ENCODE assay signal across 12 cellular contexts in genomic region chr12:111387747-111388365, GRCh38.
"Had no signal": no experiment of that assay in that cellular context is flagged by ENCODE, and none has a peak within 500 bp of the region (broad histone marks: within the 10 kb centered on the region; RNA-seq: fewer than 3 reads in every experiment).

No MANE protein-coding gene starts in this region.

- H3K36me3 ChIP-seq: brain microvascular endothelial cell, heart left ventricle, left ventricle myocardium inferior, sigmoid colon had no signal

- H3K27me3 ChIP-seq: brain microvascular endothelial cell, heart left ventricle had no signal

- H3K4me1 ChIP-seq: left ventricle myocardium inferior, sigmoid colon had no signal

- H3K27ac ChIP-seq: brain microvascular endothelial cell, heart left ventricle, left ventricle myocardium inferior, sigmoid colon had no signal

- ATAC-seq: heart left ventricle had no signal

- H3K4me3 ChIP-seq: heart left ventricle, left ventricle myocardium inferior, sigmoid colon had no signal

- DNase-seq: activated CD4-positive, alpha-beta memory T cell treated with anti-CD3 and anti-CD28 coated beads, Interleukin-2, amount 10 ng/mL, durations not matched to agents 7 days and 5 days; activated CD4-positive, alpha-beta T cell treated with anti-CD3 and anti-CD28 coated beads for 1 hour; activated gamma-delta T cell; activated T-cell treated with anti-CD3 and anti-CD28 coated beads, Interleukin-2, amount 50 U/mL, for 48 hours; amygdala; brain microvascular endothelial cell; cerebellar nuclear complex; endodermal cell; erythroblast; left ventricle myocardium inferior; sigmoid colon had no signal

- H3K9me3 ChIP-seq: heart left ventricle, left ventricle myocardium inferior, sigmoid colon had no signal
